8 cellular contexts compared by ENCODE assay signal in the genomic region with DNA sequence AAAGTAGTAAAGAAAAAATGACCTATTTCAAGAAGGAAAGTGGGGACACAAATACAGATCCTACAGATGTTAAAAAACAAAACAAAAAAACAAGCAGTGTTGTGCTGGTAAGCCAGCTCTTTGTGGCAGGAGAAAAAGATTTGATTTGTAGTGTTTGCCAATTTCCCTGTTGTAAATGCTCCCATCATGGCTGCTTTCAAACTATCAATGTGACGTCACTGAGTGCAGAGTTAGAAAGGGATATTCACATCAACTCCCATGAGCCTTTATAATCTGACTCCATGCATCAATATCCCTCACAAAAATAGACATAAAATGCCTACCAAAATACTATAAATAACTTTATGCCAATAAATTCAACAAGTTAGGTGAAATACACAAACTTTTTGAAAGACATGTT.
"Had no signal": no experiment of that assay in that cellular context is flagged by ENCODE, and none has a peak within 500 bp of the region (broad histone marks: within the 10 kb centered on the region; RNA-seq: fewer than 3 reads in every experiment).

No MANE protein-coding gene starts in this region.

- FAIRE-seq: H1, H54, HTR-8/SVneo had no signal

- H3K4me2 ChIP-seq: GM23338 had no signal

- H3K4me3 ChIP-seq: GM23338 had no signal

- DNase-seq: H9, HCEC 1CT, Kasumi-1, KG1 had no signal

- ATAC-seq: GM23338 had no signal
